In genomic region chr10:61376377-61376776, GRCh38 we compare ENCODE assay signal across 2 cellular contexts.
A peak's percentile ranks its signal among the peaks of the same experiment; 100 is the strongest.
TF ChIP-seq lines count a peak whose summit lies in the region.

No MANE protein-coding gene starts in this region.

TF ChIP-seq in IMR-90, 13 proteins besides CTCF, POLR2A, EP300 and RAD21:
- no peak for TF ChIP-seq MAZ (IDR thresholded peaks at IDR 0.05; ENCODE audit: borderline replicate concordance, low read depth, low read length)
- no peak for TF ChIP-seq RCOR1 (IDR thresholded peaks at IDR 0.05; ENCODE audit: insufficient replicate concordance, low read length)
- TF ChIP-seq CHD1 (IDR thresholded peaks at IDR 0.05; ENCODE audit: low read depth, low read length), result no peak
- peak; percentile 83 for TF ChIP-seq CEBPB (IDR thresholded peaks at IDR 0.05; ENCODE audit: low read depth, low read length)

TF ChIP-seq in K562, 482 proteins besides CTCF, POLR2A, EP300 and RAD21:
- peak; percentile 62; the same call in 1 of the 2 replicates for TF ChIP-seq CEBPB (tag; IDR thresholded peaks at IDR 0.05)
- no peak for TF ChIP-seq L3MBTL2 (IDR thresholded peaks at IDR 0.05)
